ENCODE assay signal across 22 cellular contexts in the genomic region with DNA sequence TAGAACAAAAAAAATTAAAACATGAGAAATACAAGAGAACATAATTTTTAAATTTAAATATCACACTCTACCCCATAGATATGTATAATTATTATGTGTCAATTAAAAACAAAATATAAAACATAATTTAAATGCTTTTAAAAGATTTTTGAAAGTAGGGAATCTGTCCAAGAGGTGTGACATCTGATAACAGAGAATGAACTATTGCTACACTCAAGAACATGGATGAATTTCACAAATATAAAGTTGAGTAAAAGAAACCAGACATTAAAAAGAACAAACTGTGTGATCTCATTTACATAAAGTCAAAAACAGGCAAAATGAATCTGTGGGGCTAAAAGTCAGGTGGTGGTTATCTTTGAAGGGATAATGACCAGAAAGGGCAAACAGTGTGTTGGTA.
DNase-seq lines count a peak whose midpoint lies in the region; FAIRE-seq and TF ChIP-seq lines count a peak whose summit lies in the region.
"Had no signal": no experiment of that assay in that cellular context is flagged by ENCODE, and none has a peak within 500 bp of the region (broad histone marks: within the 10 kb centered on the region; RNA-seq: fewer than 3 reads in every experiment).

No MANE protein-coding gene starts in this region.

- peaks cover 13% of the 10 kb centered on the region for H3K9me3 Mint-ChIP-seq in nephron progenitor cell

- H3K4me3 Mint-ChIP-seq in nephron progenitor cell: no peak overlapping the region
- H3K4me3 Mint-ChIP-seq: CD4-positive, CD25-positive, alpha-beta regulatory T cell; CD8-positive, alpha-beta memory T cell; GM23338; HFFc6 had no signal

- TF ChIP-seq CTCF in nephron progenitor cell (IDR thresholded peaks at IDR 0.05): no peak

- peaks cover 5% of the 10 kb centered on the region for H3K36me3 Mint-ChIP-seq in nephron progenitor cell (ENCODE audit: low read depth)
- H3K36me3 Mint-ChIP-seq: CD4-positive, CD25-positive, alpha-beta regulatory T cell; CD8-positive, alpha-beta memory T cell had no signal

- no peak for DNase-seq in frontal cortex (ENCODE audit: low spot score in 2 of 2)
- peak; percentile 30 for DNase-seq in renal cortical epithelial cell (ENCODE audit: low read depth)
- DNase-seq in nephron progenitor cell: no peak
- DNase-seq in DMS153 (lab: John Stamatoyannopoulos, UW): no peak
- no peak for DNase-seq in NCI-H2029 treated with DMSO at 0.1 percent for 48 hours (lab: John Stamatoyannopoulos, UW)
- DNase-seq: 8988T; BE2C; C1 segment of cervical spinal cord; CD4-positive, CD25-positive, alpha-beta regulatory T cell; CD8-positive, alpha-beta memory T cell; COR-L47; DMS 273 treated with DMSO at 0.1 percent for 48 hours; GDM1; HCEC 1CT; HFFc6; IMR-90 had no signal

- no peak overlapping the region for H3K27ac Mint-ChIP-seq in nephron progenitor cell
- H3K27ac Mint-ChIP-seq: CD4-positive, CD25-positive, alpha-beta regulatory T cell; CD8-positive, alpha-beta memory T cell; GM23338; HFFc6 had no signal

- FAIRE-seq in A204.1 (lab: Jason Lieb, UNC): peak; percentile 60
- peak; percentile 61 for FAIRE-seq in TTC549 (lab: Jason Lieb, UNC)
- FAIRE-seq in frontal cortex (lab: Jason Lieb, UNC): peak; percentile 51
- FAIRE-seq: GM12892, GM18507, H54 had no signal

- H3K27me3 Mint-ChIP-seq in nephron progenitor cell (ENCODE audit: low read depth, poor library complexity): peaks cover 2% of the 10 kb centered on the region
- H3K27me3 Mint-ChIP-seq: CD8-positive, alpha-beta memory T cell had no signal

- H3K4me1 Mint-ChIP-seq in nephron progenitor cell: no peaks in the 10 kb centered on the region
- H3K4me1 Mint-ChIP-seq: CD4-positive, CD25-positive, alpha-beta regulatory T cell; CD8-positive, alpha-beta memory T cell had no signal
